ENCODE assay signal across 12 cellular contexts in genomic region chr9:126373241-126373640, GRCh38. TPM values are rescaled to one million over a fixed set of nuclear protein-coding genes. Genes with fewer than 3 reads are reported as not detected.
DNase-seq lines count a peak whose midpoint lies in the region; ATAC-seq and TF ChIP-seq lines count a peak whose summit lies in the region.
"Had no signal": no experiment of that assay in that cellular context is flagged by ENCODE, and none has a peak within 500 bp of the region (broad histone marks: within the 10 kb centered on the region; RNA-seq: fewer than 3 reads in every experiment).

No MANE protein-coding gene starts in this region.

- ATAC-seq in HG03108 (IDR thresholded peaks at IDR 0.05; ENCODE audit: unreplicated experiment), result no peak
- ATAC-seq: naive thymus-derived CD4-positive, alpha-beta T cell had no signal

- peak overlapping the region; percentile 24 for H3K4me3 Mint-ChIP-seq in endothelial cell (ENCODE audit: unreplicated experiment)
- H3K4me3 Mint-ChIP-seq: activated T-helper 1 cell treated with anti-CD3 and anti-CD28 coated beads, Interleukin-12 subunit alpha, Interleukin-12 subunit beta, Interleukin-2, Interleukin-4 antibody, amounts not matched to agents 30 ng/mL and 10 ng/mL and 1 ng/mL, durations not matched to agents 14 hours and 24 hours and 36 hours; naive thymus-derived CD4-positive, alpha-beta T cell; stimulated activated naive CD8-positive, alpha-beta T cell treated with anti-CD3 and anti-CD28 coated beads, Interleukin-15, Interleukin-2, amounts not matched to agents 100 ng/mL and 50 ng/mL, for 24 hours had no signal

- peak overlapping the region; percentile 100 for H3K27ac Mint-ChIP-seq in endothelial cell (ENCODE audit: unreplicated experiment)
- H3K27ac Mint-ChIP-seq: activated T-helper 1 cell treated with anti-CD3 and anti-CD28 coated beads, Interleukin-12 subunit alpha, Interleukin-12 subunit beta, Interleukin-2, Interleukin-4 antibody, amounts not matched to agents 30 ng/mL and 10 ng/mL and 1 ng/mL, durations not matched to agents 14 hours and 24 hours and 36 hours; stimulated activated naive CD8-positive, alpha-beta T cell treated with anti-CD3 and anti-CD28 coated beads, Interleukin-15, Interleukin-2, amounts not matched to agents 100 ng/mL and 50 ng/mL, for 24 hours had no signal

- H3K4me1 Mint-ChIP-seq in endothelial cell (ENCODE audit: unreplicated experiment), result peaks cover 66% of the 10 kb centered on the region

- no peak for TF ChIP-seq CTCF in endothelial cell (IDR thresholded peaks at IDR 0.05; ENCODE audit: unreplicated experiment)

- H3K9me3 Mint-ChIP-seq in endothelial cell (ENCODE audit: unreplicated experiment), result no peaks in the 10 kb centered on the region
- H3K9me3 Mint-ChIP-seq: activated T-helper 1 cell treated with anti-CD3 and anti-CD28 coated beads, Interleukin-12 subunit alpha, Interleukin-12 subunit beta, Interleukin-2, Interleukin-4 antibody, amounts not matched to agents 30 ng/mL and 10 ng/mL and 1 ng/mL, durations not matched to agents 14 hours and 24 hours and 36 hours; stimulated activated naive CD8-positive, alpha-beta T cell treated with anti-CD3 and anti-CD28 coated beads, Interleukin-15, Interleukin-2, amounts not matched to agents 100 ng/mL and 50 ng/mL, for 24 hours had no signal

- DNase-seq in NCI-H1417 (lab: John Stamatoyannopoulos, UW) (peak in 2 of 3 experiments; percentile 54 to 64), NCI-H1417 treated with DMSO at 0.1 percent for 48 hours (lab: John Stamatoyannopoulos, UW) (no peak), NCI-H524 treated with DMSO at 0.1 percent for 48 hours (lab: John Stamatoyannopoulos, UW) (peak; percentile 87), endothelial cell (ENCODE audit: low spot score) (peak; percentile 39), renal cortical epithelial cell (ENCODE audit: low read depth) (peak; percentile 52), RPMI8226 (no peak), NCI-H1436 treated with DMSO at 0.1 percent for 48 hours (lab: John Stamatoyannopoulos, UW) (no peak)
- DNase-seq: naive thymus-derived CD4-positive, alpha-beta T cell; stimulated activated CD4-positive, alpha-beta T cell treated with anti-CD3 and anti-CD28 coated beads, Interleukin-15, amount 100 ng/mL, for 24 hours had no signal

- no peaks in the 10 kb centered on the region for H3K36me3 Mint-ChIP-seq in endothelial cell (ENCODE audit: low read depth, unreplicated experiment)

- H3K27me3 Mint-ChIP-seq in endothelial cell (ENCODE audit: unreplicated experiment), result peaks cover 3% of the 10 kb centered on the region
- H3K27me3 Mint-ChIP-seq: stimulated activated naive CD8-positive, alpha-beta T cell treated with anti-CD3 and anti-CD28 coated beads, Interleukin-15, Interleukin-2, amounts not matched to agents 100 ng/mL and 50 ng/mL, for 24 hours had no signal

RNA-seq across cellular contexts. Expression of gene MVB12B, which starts 46.6 kb away (rescaled TPM):
- total RNA-seq in endothelial cell (ENCODE audit: unreplicated experiment) (18.8 TPM), renal cortical epithelial cell (1.0 and 5.3 TPM in 2 replicates)

Comparison
In these comparisons a context has a peak if more than half of its experiments do, and no peak if none do; other contexts are left out.
1. DNase-seq: peak in NCI-H1417 (2 of 3), NCI-H524 treated with DMSO at 0.1 percent for 48 hours (single experiment), endothelial cell (single experiment) and renal cortical epithelial cell (single experiment); none in NCI-H1417 treated with DMSO at 0.1 percent for 48 hours (single experiment), RPMI8226 (single experiment) and NCI-H1436 treated with DMSO at 0.1 percent for 48 hours (single experiment).